8 cellular contexts compared by ENCODE assay signal in the genomic region with DNA sequence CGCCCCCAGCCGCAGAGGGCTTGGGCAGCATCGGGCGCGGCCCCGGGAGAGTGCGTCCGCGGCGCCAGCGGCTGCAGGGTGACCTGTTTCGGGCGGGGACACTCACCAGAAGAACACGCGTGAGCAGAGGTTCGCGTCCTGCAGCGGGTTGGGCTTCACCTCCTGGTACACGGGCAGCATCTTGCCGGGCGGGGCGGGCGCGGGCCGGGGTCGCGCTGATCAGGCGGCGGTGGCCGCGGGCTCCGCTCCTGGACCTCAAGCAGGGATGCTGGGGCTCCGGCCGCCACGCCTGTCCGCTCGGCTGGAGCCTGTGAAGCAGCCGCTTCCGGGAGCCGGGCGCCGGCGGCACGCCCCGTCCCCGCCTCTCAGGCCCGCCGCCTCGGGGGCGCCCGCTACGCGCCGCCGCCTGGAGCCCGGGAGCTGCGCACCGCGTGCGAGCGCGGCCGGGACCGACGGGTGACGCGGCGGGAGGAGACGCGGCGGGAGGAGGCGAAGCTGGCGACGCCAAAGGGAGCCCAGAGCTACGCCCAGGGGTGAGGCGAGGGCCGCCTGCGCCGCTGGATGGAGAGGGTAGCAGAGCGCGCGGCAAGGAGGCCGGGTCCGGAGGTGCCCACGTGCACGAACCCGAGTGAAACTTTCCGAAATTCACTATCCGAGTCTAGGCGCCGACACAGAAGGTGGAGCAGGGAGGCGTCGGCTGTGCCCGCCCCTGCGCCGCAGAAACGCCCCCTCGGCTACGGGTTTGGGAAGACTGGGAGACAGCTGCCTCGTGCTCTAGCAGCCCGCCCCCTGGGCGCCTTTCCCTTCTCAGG. TPM values are rescaled to one million over a fixed set of nuclear protein-coding genes. Genes with fewer than 3 reads are reported as not detected.
DNase-seq lines count a peak whose midpoint lies in the region; ATAC-seq and TF ChIP-seq lines count a peak whose summit lies in the region.

A gene with protein sequence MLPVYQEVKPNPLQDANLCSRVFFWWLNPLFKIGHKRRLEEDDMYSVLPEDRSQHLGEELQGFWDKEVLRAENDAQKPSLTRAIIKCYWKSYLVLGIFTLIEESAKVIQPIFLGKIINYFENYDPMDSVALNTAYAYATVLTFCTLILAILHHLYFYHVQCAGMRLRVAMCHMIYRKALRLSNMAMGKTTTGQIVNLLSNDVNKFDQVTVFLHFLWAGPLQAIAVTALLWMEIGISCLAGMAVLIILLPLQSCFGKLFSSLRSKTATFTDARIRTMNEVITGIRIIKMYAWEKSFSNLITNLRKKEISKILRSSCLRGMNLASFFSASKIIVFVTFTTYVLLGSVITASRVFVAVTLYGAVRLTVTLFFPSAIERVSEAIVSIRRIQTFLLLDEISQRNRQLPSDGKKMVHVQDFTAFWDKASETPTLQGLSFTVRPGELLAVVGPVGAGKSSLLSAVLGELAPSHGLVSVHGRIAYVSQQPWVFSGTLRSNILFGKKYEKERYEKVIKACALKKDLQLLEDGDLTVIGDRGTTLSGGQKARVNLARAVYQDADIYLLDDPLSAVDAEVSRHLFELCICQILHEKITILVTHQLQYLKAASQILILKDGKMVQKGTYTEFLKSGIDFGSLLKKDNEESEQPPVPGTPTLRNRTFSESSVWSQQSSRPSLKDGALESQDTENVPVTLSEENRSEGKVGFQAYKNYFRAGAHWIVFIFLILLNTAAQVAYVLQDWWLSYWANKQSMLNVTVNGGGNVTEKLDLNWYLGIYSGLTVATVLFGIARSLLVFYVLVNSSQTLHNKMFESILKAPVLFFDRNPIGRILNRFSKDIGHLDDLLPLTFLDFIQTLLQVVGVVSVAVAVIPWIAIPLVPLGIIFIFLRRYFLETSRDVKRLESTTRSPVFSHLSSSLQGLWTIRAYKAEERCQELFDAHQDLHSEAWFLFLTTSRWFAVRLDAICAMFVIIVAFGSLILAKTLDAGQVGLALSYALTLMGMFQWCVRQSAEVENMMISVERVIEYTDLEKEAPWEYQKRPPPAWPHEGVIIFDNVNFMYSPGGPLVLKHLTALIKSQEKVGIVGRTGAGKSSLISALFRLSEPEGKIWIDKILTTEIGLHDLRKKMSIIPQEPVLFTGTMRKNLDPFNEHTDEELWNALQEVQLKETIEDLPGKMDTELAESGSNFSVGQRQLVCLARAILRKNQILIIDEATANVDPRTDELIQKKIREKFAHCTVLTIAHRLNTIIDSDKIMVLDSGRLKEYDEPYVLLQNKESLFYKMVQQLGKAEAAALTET (N-terminal part only) (minus strand): TSS at position 317 of the 812 bp plus-strand sequence. CDS start 137 bp downstream, at position 180.

- peaks cover 33% of the 10 kb centered on the region for H3K27me3 ChIP-seq in HUES64 (ENCODE audit: insufficient read depth, low read length)
- no peaks in the 10 kb centered on the region for H3K27me3 ChIP-seq in RWPE2 (ENCODE audit: insufficient read depth, poor library complexity, severe bottlenecking)
- no peaks in the 10 kb centered on the region for H3K27me3 ChIP-seq in neuron (ENCODE audit: insufficient read depth, low read length)
- no peaks in the 10 kb centered on the region for H3K27me3 ChIP-seq in thoracic aorta (replicated peaks; ENCODE audit: insufficient read depth)

- H2AFZ ChIP-seq in neuron (ENCODE audit: low read depth, low read length), result peak within 1 kb of the TSS; percentile 96

- under 1% methylated on average over 102 of the region's 102 CpGs for WGBS in HUES64

- H3K36me3 ChIP-seq in HUES64 (ENCODE audit: insufficient read depth, low read length) (no peaks in the 10 kb centered on the region), RWPE2 (ENCODE audit: low read depth) (no peaks in the 10 kb centered on the region), neuron (ENCODE audit: insufficient read depth, low read length) (no peaks in the 10 kb centered on the region), thoracic aorta (no peaks in the 10 kb centered on the region)

- ATAC-seq in GM21526 (IDR thresholded peaks at IDR 0.05; ENCODE audit: low FRiP score, unreplicated experiment) (peak; percentile 83), RWPE2 (ENCODE audit: low read depth) (peak; percentile 73), thoracic aorta (ENCODE audit: insufficient number of reproducible peaks, low FRiP score, low read depth) (no peak)

- H3K4me1 ChIP-seq in HUES64 (ENCODE audit: insufficient read depth, low read length), result 0 out of 2 replicates have a peak, but pooled peaks cover 4% of the 10 kb centered on the region
- peaks cover 10% of the 10 kb centered on the region for H3K4me1 ChIP-seq in RWPE2 (ENCODE audit: insufficient read depth, poor library complexity, severe bottlenecking)
- peaks cover 18% of the 10 kb centered on the region for H3K4me1 ChIP-seq in neuron (ENCODE audit: insufficient read depth, low read length)
- peaks cover 0 to 18% of the 10 kb centered on the region in 2 donors for H3K4me1 ChIP-seq in thoracic aorta (ENCODE audit: control insufficient read depth in 1 of 2, low read depth in 2 of 2)

- H3K9me3 ChIP-seq in HUES64 (ENCODE audit: insufficient read depth, low read depth, low read length) (no peaks in the 10 kb centered on the region), RWPE2 (ENCODE audit: severe bottlenecking) (no peaks in the 10 kb centered on the region), neuron (ENCODE audit: low read length) (no peaks in the 10 kb centered on the region), thoracic aorta (no peaks in the 10 kb centered on the region)

- peak within 1 kb of the TSS; percentile 67 for H3K9ac ChIP-seq in HUES64 (ENCODE audit: low read depth, low read length)

- DNase-seq in DMS53 treated with DMSO at 0.1 percent for 48 hours (lab: John Stamatoyannopoulos, UW; ENCODE audit: unreplicated experiment) (peak; percentile 42), RWPE2 (ENCODE audit: low spot score) (peak; percentile 55), foreskin melanocyte (peak; percentile 60), thoracic aorta (ENCODE audit: low spot score) (no peak)
- DNase-seq in activated effector memory CD4-positive, alpha-beta T cell treated with anti-CD3 and anti-CD28 coated beads, Interleukin-2, amount 50 U/mL, for 16 hours, result peak; percentile 84

- peak within 1 kb of the TSS; percentile 72 for H3K4me3 ChIP-seq in HUES64 (ENCODE audit: low read length)
- peak within 1 kb of the TSS; percentile 53 for H3K4me3 ChIP-seq in RWPE2 (ENCODE audit: severe bottlenecking)
- peak within 1 kb of the TSS; percentile 82 for H3K4me3 ChIP-seq in neuron (ENCODE audit: low read length)
- peak within 1 kb of the TSS; percentile 95 for H3K4me3 ChIP-seq in thoracic aorta

- TF ChIP-seq CTCF in RWPE2 (IDR thresholded peaks at IDR 0.05; ENCODE audit: poor library complexity, severe bottlenecking) (no peak), thoracic aorta (IDR thresholded peaks at IDR 0.05) (no peak)

- H3K27ac ChIP-seq in HUES64 (ENCODE audit: low read depth, low read length) (no peak within 1 kb of the TSS), RWPE2 (ENCODE audit: poor library complexity, severe bottlenecking) (peak within 1 kb of the TSS; percentile 55), thoracic aorta (peak within 1 kb of the TSS in 1 of 2 donors; percentile 55)

RNA-seq across cellular contexts. Expression of the gene that starts here (rescaled TPM):
- 4.7 TPM for polyA plus RNA-seq in HUES64 (2013, experiment 1 of 2)
- 5.4 TPM for polyA plus RNA-seq in HUES64 (2013, experiment 2 of 2)
- total RNA-seq in thoracic aorta, result 10 to 100 TPM in 1 of 2 donors, 1 to 10 TPM in 1; 2.8 to 12.2 TPM
